In genomic region chr18:46433121-46433826, GRCh38 we compare ENCODE assay signal across 26 cellular contexts.
DNase-seq lines count a peak whose midpoint lies in the region; ATAC-seq, FAIRE-seq and TF ChIP-seq lines count a peak whose summit lies in the region.
"Had no signal": no experiment of that assay in that cellular context is flagged by ENCODE, and none has a peak within 500 bp of the region (broad histone marks: within the 10 kb centered on the region; RNA-seq: fewer than 3 reads in every experiment).

No MANE protein-coding gene starts in this region.

- H3K79me2 ChIP-seq in H9 (ENCODE audit: insufficient read depth, low read length): no peaks in the 10 kb centered on the region

- no peak for FAIRE-seq in GM19239 (lab: Jason Lieb, UNC)

- peak; percentile 19 for ATAC-seq in activated CD8-positive, alpha-beta T cell treated with anti-CD3 and anti-CD28 coated beads, Interleukin-2, amount 10 ng/mL, durations not matched to agents 7 days and 5 days
- peak; percentile 21 for ATAC-seq in stimulated activated memory B cell treated with anti-CD40 and anti-IgM and Interleukin-4, amounts not matched to agents 10 μg/mL and 1 μg/mL and 100 μg/mL, for 72 hours
- ATAC-seq in activated naive CD4-positive, alpha-beta T cell treated with anti-CD3 and anti-CD28 coated beads, Interleukin-2, amount 50 U/mL, for 72 hours: no peak
- no peak for ATAC-seq in HG03565 (IDR thresholded peaks at IDR 0.05; ENCODE audit: unreplicated experiment)
- ATAC-seq: gastroesophageal sphincter, T-helper 17 cell had no signal

- no peak overlapping the region for H3K23ac ChIP-seq in H9 (ENCODE audit: insufficient read length, low read depth, low read length)

- no peak overlapping the region for H2BK5ac ChIP-seq in H9 (ENCODE audit: insufficient read length, low read length)

- H3K27ac ChIP-seq in H9 (ENCODE audit: insufficient read length, low read depth, low read length) (no peak overlapping the region), iPS-20b (ENCODE audit: low read length) (peak overlapping the region; percentile 32)
- H3K27ac ChIP-seq: BLaER1, colonic mucosa, gastroesophageal sphincter, KMS-11, SK-N-MC, suprapubic skin, vagina had no signal

- no peak overlapping the region for H2BK120ac ChIP-seq in H9 (ENCODE audit: low read depth, low read length, poor library complexity, severe bottlenecking)

- H2AK5ac ChIP-seq in H9 (ENCODE audit: insufficient read length, low read length): no peak overlapping the region

- H3K4me2 ChIP-seq in H9 (ENCODE audit: insufficient read depth, insufficient read length, low read length): peak overlapping the region; percentile 50
- H3K4me2 ChIP-seq: BLaER1, KMS-11, smooth muscle cell had no signal

- H3K56ac ChIP-seq in H9 (ENCODE audit: insufficient read length, low read depth, low read length): no peak overlapping the region

- POLR2A ChIA-PET in activated CD8-positive, alpha-beta T cell treated with anti-CD3 and anti-CD28 coated beads, Interleukin-2, amount 10 ng/mL, durations not matched to agents 7 days and 5 days (lab: Charles Lee): no interaction called here

- CTCF ChIA-PET in activated CD8-positive, alpha-beta T cell treated with anti-CD3 and anti-CD28 coated beads, Interleukin-2, amount 10 ng/mL, durations not matched to agents 7 days and 5 days (lab: Charles Lee): interaction anchor here (1.0 kb wide), 1 partner anchor 225 kb away, joined by 3 read pairs; no protein-coding TSS in a partner anchor

- peaks cover 28 to 41% of the 10 kb centered on the region in 2 experiments for H3K4me1 Mint-ChIP-seq in H9
- H3K4me1 Mint-ChIP-seq in activated CD8-positive, alpha-beta T cell treated with anti-CD3 and anti-CD28 coated beads, Interleukin-2, amount 10 ng/mL, durations not matched to agents 7 days and 5 days (ENCODE audit: low read depth): no peaks in the 10 kb centered on the region
- H3K4me1 Mint-ChIP-seq in stimulated activated memory B cell treated with anti-CD40 and anti-IgM and Interleukin-4, amounts not matched to agents 10 μg/mL and 1 μg/mL and 100 μg/mL, for 72 hours: no peaks in the 10 kb centered on the region
- H3K4me1 Mint-ChIP-seq: activated naive CD4-positive, alpha-beta T cell treated with anti-CD3 and anti-CD28 coated beads, Interleukin-2, amount 10 ng/mL, durations not matched to agents 7 days and 5 days; naive B cell; T-helper 17 cell had no signal

- H2BK12ac ChIP-seq in H9 (ENCODE audit: insufficient read length, low read depth, low read length): no peak overlapping the region

- no peak overlapping the region for H4K8ac ChIP-seq in H9 (replicated peaks; ENCODE audit: insufficient read length, low read depth, low read length)

- peak overlapping the region; percentile 76 for H3K18ac ChIP-seq in H9 (ENCODE audit: insufficient read length, low read depth, low read length)

- H3K27me3 ChIP-seq in H9 (ENCODE audit: insufficient read depth, low read length) (no peaks in the 10 kb centered on the region), iPS-20b (ENCODE audit: insufficient read depth, low read length) (no peaks in the 10 kb centered on the region)
- H3K27me3 ChIP-seq: BLaER1, colonic mucosa, vagina had no signal

- H3K9me3 ChIP-seq in H9 (ENCODE audit: control insufficient read depth, low read depth, low read length): no peaks in the 10 kb centered on the region
- no peaks in the 10 kb centered on the region for H3K9me3 ChIP-seq in iPS-20b (ENCODE audit: insufficient read depth, low read depth, low read length)
- H3K9me3 ChIP-seq: BLaER1, Caco-2, colonic mucosa, gastroesophageal sphincter, suprapubic skin, vagina had no signal

- no CpG with 5 or more reads among the region's 35 CpGs for WGBS in H9 (ENCODE audit: extremely low coverage, insufficient read length, low lambda C conversion rate)

- peak overlapping the region; percentile 53; the same call in 1 of the 2 replicates for H3K4me3 ChIP-seq in iPS-20b (ENCODE audit: low read length)
- H3K4me3 ChIP-seq: BLaER1, colonic mucosa, gastroesophageal sphincter, SK-N-MC, smooth muscle cell, suprapubic skin, vagina had no signal

- no peak overlapping the region for H2AFZ ChIP-seq in H9 (ENCODE audit: low read length)

- no peak overlapping the region for H2BK15ac ChIP-seq in H9 (ENCODE audit: low read depth, low read length)

- H3K36me3 ChIP-seq in iPS-20b (ENCODE audit: insufficient read depth, low read depth, low read length): no peaks in the 10 kb centered on the region
- H3K36me3 ChIP-seq: colonic mucosa, gastroesophageal sphincter, suprapubic skin, vagina had no signal

- no peak overlapping the region for H3T11ph ChIP-seq in H9 (ENCODE audit: low read length)

- DNase-seq in H9 (peak; percentile 95), Kasumi-1 (lab: John Stamatoyannopoulos, UW) (no peak), GM19239 (ENCODE audit: insufficient read length, low spot score) (no peak)
- DNase-seq in activated CD8-positive, alpha-beta T cell treated with anti-CD3 and anti-CD28 coated beads, Interleukin-2, amount 10 ng/mL, durations not matched to agents 7 days and 5 days: no peak
- DNase-seq in activated naive CD4-positive, alpha-beta T cell treated with anti-CD3 and anti-CD28 coated beads, Interleukin-2, amount 50 U/mL, for 72 hours (ENCODE audit: low spot score in 2 of 2): no peak
- DNase-seq: activated CD4-positive, alpha-beta T cell treated with anti-CD3 and anti-CD28 coated beads for 48 hours; activated naive CD4-positive, alpha-beta T cell treated with anti-CD3 and anti-CD28 coated beads, Interleukin-2, amount 10 ng/mL, durations not matched to agents 7 days and 5 days; activated T-cell treated with anti-CD3 and anti-CD28 coated beads, Interleukin-2, amount 50 U/mL, for 72 hours; anterior cingulate cortex; Caco-2; colonic mucosa; DND-41; naive B cell; NCI-H1694; NCI-H526 treated with DMSO at 0.1 percent for 48 hours; T-helper 17 cell had no signal

- peak overlapping the region in 1 of 3 experiments; percentile 72; a peak in 3 of 7 replicates for H3K27ac Mint-ChIP-seq in H9
- no peak overlapping the region for H3K27ac Mint-ChIP-seq in activated CD8-positive, alpha-beta T cell treated with anti-CD3 and anti-CD28 coated beads, Interleukin-2, amount 10 ng/mL, durations not matched to agents 7 days and 5 days
- no peak overlapping the region for H3K27ac Mint-ChIP-seq in stimulated activated memory B cell treated with anti-CD40 and anti-IgM and Interleukin-4, amounts not matched to agents 10 μg/mL and 1 μg/mL and 100 μg/mL, for 72 hours
- no peak overlapping the region for H3K27ac Mint-ChIP-seq in activated naive CD4-positive, alpha-beta T cell treated with anti-CD3 and anti-CD28 coated beads, Interleukin-2, amount 50 U/mL, for 72 hours
- H3K27ac Mint-ChIP-seq: activated naive CD4-positive, alpha-beta T cell treated with anti-CD3 and anti-CD28 coated beads, Interleukin-2, amount 10 ng/mL, durations not matched to agents 7 days and 5 days; activated T-cell treated with anti-CD3 and anti-CD28 coated beads, Interleukin-2, amount 50 U/mL, for 72 hours; naive B cell; T-helper 17 cell had no signal

- peak overlapping the region; percentile 91 for H3K14ac ChIP-seq in H9 (ENCODE audit: insufficient read depth, low read length)

- H4K91ac ChIP-seq in H9 (ENCODE audit: insufficient read length, low read depth, low read length): no peak overlapping the region

- H3K9me3 Mint-ChIP-seq in H9: no peaks in the 10 kb centered on the region; a peak in 1 of 5 replicates
- no peaks in the 10 kb centered on the region for H3K9me3 Mint-ChIP-seq in activated CD8-positive, alpha-beta T cell treated with anti-CD3 and anti-CD28 coated beads, Interleukin-2, amount 10 ng/mL, durations not matched to agents 7 days and 5 days (ENCODE audit: insufficient read depth)
- H3K9me3 Mint-ChIP-seq in stimulated activated memory B cell treated with anti-CD40 and anti-IgM and Interleukin-4, amounts not matched to agents 10 μg/mL and 1 μg/mL and 100 μg/mL, for 72 hours: no peaks in the 10 kb centered on the region
- H3K9me3 Mint-ChIP-seq in activated naive CD4-positive, alpha-beta T cell treated with anti-CD3 and anti-CD28 coated beads, Interleukin-2, amount 50 U/mL, for 72 hours: no peaks in the 10 kb centered on the region
- H3K9me3 Mint-ChIP-seq: activated naive CD4-positive, alpha-beta T cell treated with anti-CD3 and anti-CD28 coated beads, Interleukin-2, amount 10 ng/mL, durations not matched to agents 7 days and 5 days; activated T-cell treated with anti-CD3 and anti-CD28 coated beads, Interleukin-2, amount 50 U/mL, for 72 hours; naive B cell had no signal

- H4K20me1 ChIP-seq in H9 (ENCODE audit: control insufficient read depth, insufficient read depth, insufficient read length): no peaks in the 10 kb centered on the region

- no peak overlapping the region for H3K4ac ChIP-seq in H9 (ENCODE audit: low read depth, low read length)

- H3K36me3 Mint-ChIP-seq in H9 (ENCODE audit: insufficient read depth in 1 of 3, low read depth in 3 of 3): no peaks in the 10 kb centered on the region; a peak in 2 of 7 replicates
- no peaks in the 10 kb centered on the region for H3K36me3 Mint-ChIP-seq in activated CD8-positive, alpha-beta T cell treated with anti-CD3 and anti-CD28 coated beads, Interleukin-2, amount 10 ng/mL, durations not matched to agents 7 days and 5 days (ENCODE audit: low read depth)
- H3K36me3 Mint-ChIP-seq in stimulated activated memory B cell treated with anti-CD40 and anti-IgM and Interleukin-4, amounts not matched to agents 10 μg/mL and 1 μg/mL and 100 μg/mL, for 72 hours: no peaks in the 10 kb centered on the region
- H3K36me3 Mint-ChIP-seq in activated naive CD4-positive, alpha-beta T cell treated with anti-CD3 and anti-CD28 coated beads, Interleukin-2, amount 50 U/mL, for 72 hours: no peaks in the 10 kb centered on the region
- H3K36me3 Mint-ChIP-seq: activated naive CD4-positive, alpha-beta T cell treated with anti-CD3 and anti-CD28 coated beads, Interleukin-2, amount 10 ng/mL, durations not matched to agents 7 days and 5 days; naive B cell had no signal

- peak overlapping the region; percentile 66 for H3K4me3 Mint-ChIP-seq in H9
- H3K4me3 Mint-ChIP-seq in activated CD8-positive, alpha-beta T cell treated with anti-CD3 and anti-CD28 coated beads, Interleukin-2, amount 10 ng/mL, durations not matched to agents 7 days and 5 days: no peak overlapping the region
- H3K4me3 Mint-ChIP-seq in stimulated activated memory B cell treated with anti-CD40 and anti-IgM and Interleukin-4, amounts not matched to agents 10 μg/mL and 1 μg/mL and 100 μg/mL, for 72 hours: no peak overlapping the region
- H3K4me3 Mint-ChIP-seq: activated naive CD4-positive, alpha-beta T cell treated with anti-CD3 and anti-CD28 coated beads, Interleukin-2, amount 10 ng/mL, durations not matched to agents 7 days and 5 days; activated T-cell treated with anti-CD3 and anti-CD28 coated beads, Interleukin-2, amount 50 U/mL, for 72 hours; naive B cell; T-helper 17 cell had no signal

- TF ChIP-seq CTCF in H9 (conservative IDR thresholded peaks at IDR 0.05): no peak

- H3K27me3 Mint-ChIP-seq in H9 (ENCODE audit: low read depth): no peaks in the 10 kb centered on the region
- peaks cover 21% of the 10 kb centered on the region for H3K27me3 Mint-ChIP-seq in activated CD8-positive, alpha-beta T cell treated with anti-CD3 and anti-CD28 coated beads, Interleukin-2, amount 10 ng/mL, durations not matched to agents 7 days and 5 days (ENCODE audit: low read depth)
- H3K27me3 Mint-ChIP-seq in stimulated activated memory B cell treated with anti-CD40 and anti-IgM and Interleukin-4, amounts not matched to agents 10 μg/mL and 1 μg/mL and 100 μg/mL, for 72 hours: peaks cover 34% of the 10 kb centered on the region

- H3K9ac ChIP-seq in H9 (ENCODE audit: extremely low read depth, insufficient read length, low read length) (peak overlapping the region; percentile 15), iPS-20b (ENCODE audit: low read depth, low read length) (peak overlapping the region; percentile 31; the same call in 1 of the 2 replicates)
- H3K9ac ChIP-seq: BLaER1, KMS-11 had no signal

- no peak overlapping the region for H4K5ac ChIP-seq in H9 (ENCODE audit: insufficient read length, low read depth, low read length)

- no peak overlapping the region for H2BK20ac ChIP-seq in H9 (ENCODE audit: low read depth, low read length, poor library complexity, severe bottlenecking)

- H3K23me2 ChIP-seq in H9 (ENCODE audit: insufficient read length, low read depth, low read length, poor library complexity, severe bottlenecking): no peaks in the 10 kb centered on the region

- peaks cover 3% of the 10 kb centered on the region; the same call in 1 of the 2 replicates for H3K4me1 ChIP-seq in H9 (ENCODE audit: insufficient read depth, low read length)
- H3K4me1 ChIP-seq in iPS-20b (ENCODE audit: insufficient read depth, low read length): peaks cover 14% of the 10 kb centered on the region; the same call in 1 of the 2 replicates
- H3K4me1 ChIP-seq: BLaER1, Caco-2, colonic mucosa, gastroesophageal sphincter, suprapubic skin, vagina had no signal

- H3K79me1 ChIP-seq in H9 (ENCODE audit: insufficient read depth, low read depth, low read length, poor library complexity, severe bottlenecking): no peaks in the 10 kb centered on the region

Comparison
In these comparisons a context has a peak if more than half of its experiments do, and no peak if none do; other contexts are left out.
1. H3K4me3 Mint-ChIP-seq: peak in H9 (2 of 2); none in activated CD8-positive, alpha-beta T cell treated with anti-CD3 and anti-CD28 coated beads, Interleukin-2, amount 10 ng/mL, durations not matched to agents 7 days and 5 days (single experiment) and stimulated activated memory B cell treated with anti-CD40 and anti-IgM and Interleukin-4, amounts not matched to agents 10 μg/mL and 1 μg/mL and 100 μg/mL, for 72 hours (single experiment).
2. ATAC-seq: peak in activated CD8-positive, alpha-beta T cell treated with anti-CD3 and anti-CD28 coated beads, Interleukin-2, amount 10 ng/mL, durations not matched to agents 7 days and 5 days (single experiment) and stimulated activated memory B cell treated with anti-CD40 and anti-IgM and Interleukin-4, amounts not matched to agents 10 μg/mL and 1 μg/mL and 100 μg/mL, for 72 hours (single experiment); none in activated naive CD4-positive, alpha-beta T cell treated with anti-CD3 and anti-CD28 coated beads, Interleukin-2, amount 50 U/mL, for 72 hours (0 of 2) and HG03565 (single experiment).